ENCODE assay signal across 8 cellular contexts in genomic region chr1:202539583-202539982, GRCh38.
DNase-seq lines count a peak whose midpoint lies in the region; ATAC-seq and TF ChIP-seq lines count a peak whose summit lies in the region.
"Not testable (repeated sequence)": the region's sequence is repeated elsewhere in the genome, so short reads cannot be mapped to it uniquely, and the experiment has no call there.

No MANE protein-coding gene starts in this region.

- H3K9ac ChIP-seq in mammary epithelial cell (ENCODE audit: insufficient read depth, low read length), result peak overlapping the region; percentile 57
- H3K9ac ChIP-seq in mucosa of rectum (ENCODE audit: low read depth in 1 of 2, low read length in 2 of 2), result peak overlapping the region; percentile 53 to 61

- CTCF ChIA-PET in mammary epithelial cell (lab: Charles Lee; ENCODE audit: low non-redundant PET), result not testable (repeated sequence)

- not testable (repeated sequence) for H3K27me3 ChIP-seq in ACC112 (ENCODE audit: insufficient read depth, low read length); RWPE2 (ENCODE audit: insufficient read depth, poor library complexity, severe bottlenecking); mammary epithelial cell (ENCODE audit: insufficient read depth, low read length); esophagus squamous epithelium; right cardiac atrium (ENCODE audit: control insufficient read depth, insufficient read depth); mucosa of rectum (ENCODE audit: control insufficient read depth in 2 of 2, insufficient read depth in 2 of 2, low read length in 2 of 2); tibial artery

- H3K79me2 ChIP-seq in ACC112 (ENCODE audit: control insufficient read depth, insufficient read depth, low read length, unreplicated experiment); mammary epithelial cell (ENCODE audit: insufficient read depth, low read length): not testable (repeated sequence)

- not testable (repeated sequence) for DNase-seq in RWPE2 (ENCODE audit: low spot score); mammary epithelial cell; esophagus squamous epithelium (lab: John Stamatoyannopoulos, UW); right cardiac atrium; sciatic nerve (ENCODE audit: low spot score); tibial artery

- peak overlapping the region; percentile 84 for H3K4me2 ChIP-seq in mammary epithelial cell (ENCODE audit: insufficient read depth, low read depth, low read length)

- not testable (repeated sequence) for ATAC-seq in RWPE2 (ENCODE audit: low read depth); right cardiac atrium
- peak; percentile 52 for ATAC-seq in sciatic nerve

- H3K27ac ChIP-seq in ACC112 (ENCODE audit: low read depth, low read length), result not testable (repeated sequence)
- H3K27ac ChIP-seq in RWPE2 (ENCODE audit: poor library complexity, severe bottlenecking) (peak overlapping the region; percentile 57), mammary epithelial cell (ENCODE audit: insufficient read depth, low read depth, low read length) (peak overlapping the region; percentile 64), esophagus squamous epithelium (peak overlapping the region; percentile 72 to 89 (median 84)), right cardiac atrium (ENCODE audit: low read length) (peak overlapping the region; percentile 3), mucosa of rectum (ENCODE audit: low read depth in 2 of 2, low read length in 2 of 2) (peak overlapping the region; percentile 76 to 78), tibial artery (peak overlapping the region; percentile 83 to 95)

- H2AFZ ChIP-seq in ACC112 (ENCODE audit: low read length, unreplicated experiment) (peak overlapping the region; percentile 30), mammary epithelial cell (ENCODE audit: low read depth, low read length) (peak overlapping the region; percentile 50)

- TF ChIP-seq CTCF in RWPE2 (IDR thresholded peaks at IDR 0.05; ENCODE audit: poor library complexity, severe bottlenecking); mammary epithelial cell (conservative IDR thresholded peaks at IDR 0.05 in 1 of 2, IDR thresholded peaks at IDR 0.05 in 1 of 2; ENCODE audit: extremely low read depth in 1 of 2, insufficient read depth in 1 of 2, low read depth in 1 of 2, low read length in 2 of 2); esophagus squamous epithelium (IDR thresholded peaks at IDR 0.05); tibial artery (IDR thresholded peaks at IDR 0.05): not testable (repeated sequence)

- not testable (repeated sequence) for H4K20me1 ChIP-seq in mammary epithelial cell (ENCODE audit: insufficient read depth, low read length)

- not testable (repeated sequence) for TF ChIP-seq POLR2A in esophagus squamous epithelium (IDR thresholded peaks at IDR 0.05)

- dilution Hi-C loops in mammary epithelial cell (cut with HindIII; ENCODE audit: low sequenced_read_pairs), result not testable (repeated sequence)

- intact Hi-C loops in mammary epithelial cell (cut with micrococcal nuclease), result loop anchor here (5.0 kb wide), 1 partner anchor 53 kb away; no protein-coding TSS in a partner anchor
- intact Hi-C loops in esophagus squamous epithelium (cut with DNase I); right cardiac atrium (cut with DNase I); sciatic nerve (cut with DNase I); tibial artery (cut with DNase I; ENCODE audit: low total_unique reads): not testable (repeated sequence)

- H3K4me3 ChIP-seq in ACC112 (ENCODE audit: low read depth, low read length), result peak overlapping the region; percentile 64
- H3K4me3 ChIP-seq in RWPE2 (ENCODE audit: severe bottlenecking), result not testable (repeated sequence)
- peak overlapping the region; percentile 29 to 42 (median 34) for H3K4me3 ChIP-seq in mammary epithelial cell (replicated peaks in 1 of 3; ENCODE audit: insufficient read depth in 1 of 3, low read depth in 2 of 3, low read length in 3 of 3)
- H3K4me3 ChIP-seq in esophagus squamous epithelium, result peak overlapping the region; percentile 19 to 63 (median 45)
- H3K4me3 ChIP-seq in right cardiac atrium (ENCODE audit: low read length), result peak overlapping the region; percentile 16
- peak overlapping the region; percentile 46 to 63 for H3K4me3 ChIP-seq in mucosa of rectum (ENCODE audit: low read length in 2 of 2)
- H3K4me3 ChIP-seq in tibial artery, result peak overlapping the region; percentile 67 to 69

- not testable (repeated sequence) for H3K9me3 ChIP-seq in RWPE2 (ENCODE audit: severe bottlenecking); mammary epithelial cell (replicated peaks; ENCODE audit: insufficient read depth, low read length); esophagus squamous epithelium; right cardiac atrium (ENCODE audit: control insufficient read depth, low read length); mucosa of rectum (ENCODE audit: control insufficient read depth in 2 of 2, low read length in 2 of 2); tibial artery

- in situ Hi-C loops in mammary epithelial cell (cut with MboI; ENCODE audit: low sequenced_read_pairs in 2 of 2), result not testable (repeated sequence)

- TSS peak; percentile 53 for BruUV-seq in mammary epithelial cell (replicated peaks; lab: Mats Ljungman, UMichigan)

- WGBS in mammary epithelial cell (ENCODE audit: low coverage, missing lambda C conversion rate), result 3% methylated on average over 5 of the region's 5 CpGs
- 16 to 20% methylated on average over 5 of the region's 5 CpGs for WGBS in esophagus squamous epithelium, 2 donors
- WGBS in right cardiac atrium, result 28% methylated on average over 5 of the region's 5 CpGs

- not testable (repeated sequence) for H3K36me3 ChIP-seq in ACC112 (ENCODE audit: insufficient read depth, low read length); RWPE2 (ENCODE audit: low read depth); mammary epithelial cell (ENCODE audit: insufficient read depth, low read length); esophagus squamous epithelium; mucosa of rectum (ENCODE audit: control insufficient read depth in 2 of 2, insufficient read depth in 2 of 2, low read length in 2 of 2); tibial artery

- H3K4me1 ChIP-seq in ACC112 (ENCODE audit: control insufficient read depth, insufficient read depth, low read length, unreplicated experiment) (peaks cover 12% of the 10 kb centered on the region), RWPE2 (ENCODE audit: insufficient read depth, poor library complexity, severe bottlenecking) (peaks cover 20% of the 10 kb centered on the region), mammary epithelial cell (ENCODE audit: insufficient read depth, low read length) (peaks cover 10% of the 10 kb centered on the region), esophagus squamous epithelium (peaks cover 5 to 24% (median 10%) of the 10 kb centered on the region in 3 donors), tibial artery (peaks cover 0 to 14% (median 0%) of the 10 kb centered on the region in 4 donors)
- not testable (repeated sequence) for H3K4me1 ChIP-seq in right cardiac atrium (ENCODE audit: control insufficient read depth, insufficient read depth, low read length); mucosa of rectum (ENCODE audit: control insufficient read depth in 2 of 2, insufficient read depth in 2 of 2, low read length in 2 of 2)
